In the genomic region with DNA sequence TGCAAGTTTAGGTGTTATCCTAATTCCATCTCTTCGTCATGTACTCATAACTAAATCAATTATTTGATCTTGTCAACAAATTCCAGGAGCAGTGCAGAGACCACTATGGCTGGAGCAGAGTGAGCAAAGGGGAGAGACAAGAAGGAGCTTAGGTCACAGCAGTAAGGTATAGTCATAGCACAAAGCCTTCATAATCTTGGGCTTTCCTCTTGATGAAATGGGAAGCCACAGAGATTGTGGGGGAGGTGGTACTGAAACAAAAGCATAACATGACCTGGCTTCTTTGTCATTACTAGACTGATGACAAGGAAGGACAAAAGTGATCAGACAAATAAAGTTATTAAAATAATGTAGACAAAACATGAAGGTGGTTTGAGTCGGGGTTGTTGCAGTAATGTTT, we compare ENCODE assay signal across 10 cellular contexts.
DNase-seq lines count a peak whose midpoint lies in the region; ATAC-seq and TF ChIP-seq lines count a peak whose summit lies in the region.
"Had no signal": no experiment of that assay in that cellular context is flagged by ENCODE, and none has a peak within 500 bp of the region (broad histone marks: within the 10 kb centered on the region; RNA-seq: fewer than 3 reads in every experiment).

No MANE protein-coding gene starts in this region.

- TF ChIP-seq CTCF in GM20000 (IDR thresholded peaks at IDR 0.05; ENCODE audit: extremely low read depth, missing control alignments) = no peak

- peaks cover 4% of the 10 kb centered on the region for H3K9me3 Mint-ChIP-seq in activated naive CD8-positive, alpha-beta T cell treated with anti-CD3 and anti-CD28 coated beads, Interleukin-2, amount 50 U/mL, for 24 hours
- H3K9me3 Mint-ChIP-seq: dendritic cell treated with granulocyte-macrophage colony-stimulating factor and Interleukin-4, amounts not matched to agents 40 ng/mL and 50 ng/mL, for 4 days; H9 had no signal

- H3K27me3 Mint-ChIP-seq in activated naive CD8-positive, alpha-beta T cell treated with anti-CD3 and anti-CD28 coated beads, Interleukin-2, amount 50 U/mL, for 24 hours = peaks cover 5% of the 10 kb centered on the region
- H3K27me3 Mint-ChIP-seq: dendritic cell treated with granulocyte-macrophage colony-stimulating factor and Interleukin-4, amounts not matched to agents 40 ng/mL and 50 ng/mL, for 4 days had no signal

- no peak overlapping the region for H3K27ac Mint-ChIP-seq in activated naive CD8-positive, alpha-beta T cell treated with anti-CD3 and anti-CD28 coated beads, Interleukin-2, amount 50 U/mL, for 24 hours
- H3K27ac Mint-ChIP-seq: dendritic cell treated with granulocyte-macrophage colony-stimulating factor and Interleukin-4, amounts not matched to agents 40 ng/mL and 50 ng/mL, for 4 days had no signal

- peak; percentile 58 for ATAC-seq in HG03039 (IDR thresholded peaks at IDR 0.05; ENCODE audit: unreplicated experiment)
- peak; percentile 61 for ATAC-seq in activated naive CD8-positive, alpha-beta T cell treated with anti-CD3 and anti-CD28 coated beads, Interleukin-2, amount 50 U/mL, for 24 hours

- H3K4me1 Mint-ChIP-seq in activated naive CD8-positive, alpha-beta T cell treated with anti-CD3 and anti-CD28 coated beads, Interleukin-2, amount 50 U/mL, for 24 hours = peaks cover 23% of the 10 kb centered on the region
- H3K4me1 Mint-ChIP-seq: H9 had no signal

- peak; percentile 7 for DNase-seq in activated CD4-positive, alpha-beta T cell treated with anti-CD3 and anti-CD28 coated beads for 48 hours
- no peak for DNase-seq in activated CD4-positive, alpha-beta T cell treated with anti-CD3 and anti-CD28 coated beads, Interleukin-2, amount 50 U/mL, for 4 hours
- DNase-seq in GM20000 (ENCODE audit: low spot score) (peak; percentile 17), NCI-H2107 (lab: John Stamatoyannopoulos, UW) (no peak), HCEC 1CT (no peak), NCI-H446 treated with DMSO at 0.1 percent for 48 hours (lab: John Stamatoyannopoulos, UW) (no peak)
- no peak for DNase-seq in activated naive CD8-positive, alpha-beta T cell treated with anti-CD3 and anti-CD28 coated beads, Interleukin-2, amount 50 U/mL, for 24 hours
- DNase-seq: H9 had no signal

- no peaks in the 10 kb centered on the region for H3K36me3 Mint-ChIP-seq in activated naive CD8-positive, alpha-beta T cell treated with anti-CD3 and anti-CD28 coated beads, Interleukin-2, amount 50 U/mL, for 24 hours (ENCODE audit: low read depth)

- no peak overlapping the region for H3K4me3 Mint-ChIP-seq in activated naive CD8-positive, alpha-beta T cell treated with anti-CD3 and anti-CD28 coated beads, Interleukin-2, amount 50 U/mL, for 24 hours
- H3K4me3 Mint-ChIP-seq: dendritic cell treated with granulocyte-macrophage colony-stimulating factor and Interleukin-4, amounts not matched to agents 40 ng/mL and 50 ng/mL, for 4 days; H9 had no signal

Comparison
In these comparisons a context has a peak if more than half of its experiments do, and no peak if none do; other contexts are left out.
1. DNase-seq: peak in activated CD4-positive, alpha-beta T cell treated with anti-CD3 and anti-CD28 coated beads for 48 hours (single experiment) and GM20000 (single experiment); none in activated CD4-positive, alpha-beta T cell treated with anti-CD3 and anti-CD28 coated beads, Interleukin-2, amount 50 U/mL, for 4 hours (0 of 2), activated naive CD8-positive, alpha-beta T cell treated with anti-CD3 and anti-CD28 coated beads, Interleukin-2, amount 50 U/mL, for 24 hours (single experiment), NCI-H2107 (single experiment), HCEC 1CT (single experiment) and NCI-H446 treated with DMSO at 0.1 percent for 48 hours (single experiment).